ENCODE assay signal across 29 cellular contexts in genomic region chr16:4433914-4434787, GRCh38. TPM values are rescaled to one million over a fixed set of nuclear protein-coding genes. Genes with fewer than 3 reads are reported as not detected.
DNase-seq lines count a peak whose midpoint lies in the region; ATAC-seq and TF ChIP-seq lines count a peak whose summit lies in the region.
"Had no signal": no experiment of that assay in that cellular context is flagged by ENCODE, and none has a peak within 500 bp of the region (broad histone marks: within the 10 kb centered on the region; RNA-seq: fewer than 3 reads in every experiment).

No MANE protein-coding gene starts in this region.

- peak overlapping the region in 1 of 4 donors; percentile 11 for H3K4me3 ChIP-seq in stomach
- H3K4me3 ChIP-seq: cardiac muscle cell, GM23248, Peyer's patch, psoas muscle, SJCRH30 had no signal

- TF ChIP-seq CTCF in stomach (IDR thresholded peaks at IDR 0.05) = no peak

- no peaks in the 10 kb centered on the region for H3K27me3 Mint-ChIP-seq in activated naive CD4-positive, alpha-beta T cell treated with anti-CD3 and anti-CD28 coated beads, Interleukin-2, amount 10 ng/mL, durations not matched to agents 7 days and 5 days
- H3K27me3 Mint-ChIP-seq: B cell had no signal

- peaks cover 2% of the 10 kb centered on the region for H3K4me1 Mint-ChIP-seq in activated naive CD4-positive, alpha-beta T cell treated with anti-CD3 and anti-CD28 coated beads, Interleukin-2, amount 10 ng/mL, durations not matched to agents 7 days and 5 days
- H3K4me1 Mint-ChIP-seq: B cell had no signal

- H3K27me3 ChIP-seq in stomach = no peaks in the 10 kb centered on the region
- H3K27me3 ChIP-seq: cardiac muscle cell, Peyer's patch, SJCRH30 had no signal

- H3K9me3 Mint-ChIP-seq in activated naive CD4-positive, alpha-beta T cell treated with anti-CD3 and anti-CD28 coated beads, Interleukin-2, amount 50 U/mL, for 72 hours = no peaks in the 10 kb centered on the region
- H3K9me3 Mint-ChIP-seq in activated naive CD4-positive, alpha-beta T cell treated with anti-CD3 and anti-CD28 coated beads, Interleukin-2, amount 10 ng/mL, durations not matched to agents 7 days and 5 days = no peaks in the 10 kb centered on the region

- intact Hi-C loops in stomach (cut with DNase I; ENCODE audit: low total_unique reads) = no loop called here

- H3K27ac Mint-ChIP-seq in activated naive CD4-positive, alpha-beta T cell treated with anti-CD3 and anti-CD28 coated beads, Interleukin-2, amount 50 U/mL, for 72 hours = peak overlapping the region; percentile 23 to 84
- H3K27ac Mint-ChIP-seq in activated naive CD4-positive, alpha-beta T cell treated with anti-CD3 and anti-CD28 coated beads, Interleukin-2, amount 10 ng/mL, durations not matched to agents 7 days and 5 days = no peak overlapping the region
- H3K27ac Mint-ChIP-seq: B cell had no signal

- peak; percentile 39 for TF ChIP-seq POLR2A in erythroblast (IDR thresholded peaks at IDR 0.05; ENCODE audit: low read length)
- TF ChIP-seq POLR2A in stomach (IDR thresholded peaks at IDR 0.05) = no peak

- peak overlapping the region; percentile 38 to 65 (median 51) for H3K27ac ChIP-seq in stomach
- H3K27ac ChIP-seq: cardiac muscle cell, GM23248, Peyer's patch, psoas muscle, SJCRH30 had no signal

- no peak for DNase-seq in activated naive CD4-positive, alpha-beta T cell treated with anti-CD3 and anti-CD28 coated beads, Interleukin-2, amount 50 U/mL, for 72 hours (ENCODE audit: low spot score in 2 of 2)
- DNase-seq in activated naive CD4-positive, alpha-beta T cell treated with anti-CD3 and anti-CD28 coated beads, Interleukin-2, amount 10 ng/mL, durations not matched to agents 7 days and 5 days = no peak
- DNase-seq in erythroblast (lab: John Stamatoyannopoulos, UW) (peak; percentile 63 to 85), stomach (no peak)
- DNase-seq in stimulated activated CD4-positive, alpha-beta T cell treated with anti-CD3 and anti-CD28 coated beads, Interleukin-15, amount 100 ng/mL, for 24 hours = no peak
- DNase-seq: activated CD4-positive, alpha-beta T cell treated with anti-CD3 and anti-CD28 coated beads, Interleukin-2, amount 50 U/mL, for 4 hours; activated CD8-positive, alpha-beta memory T cell treated with anti-CD3 and anti-CD28 coated beads, Interleukin-2, amount 50 U/mL, for 4 hours; activated gamma-delta T cell; amygdala; DND-41; glutamatergic neuron; GM23248; Karpas-422; kidney glomerular epithelial cell; mammary epithelial cell; MV-4-11; NCI-H2171; NCI-H524 treated with DMSO at 0.1 percent for 48 hours; NK-92 treated with Interleukin-12 subunit alpha and Interleukin-12 subunit beta, amount 100 ng/mL, for 24 hours; Peyer's patch; SJCRH30; stimulated activated CD8-positive, alpha-beta memory T cell treated with anti-CD3 and anti-CD28 coated beads, Interleukin-4, amount 100 ng/mL, for 48 hours; substantia nigra had no signal

- no peak for ATAC-seq in activated naive CD4-positive, alpha-beta T cell treated with anti-CD3 and anti-CD28 coated beads, Interleukin-2, amount 50 U/mL, for 72 hours
- no peak for ATAC-seq in GM19452 (IDR thresholded peaks at IDR 0.05; ENCODE audit: unreplicated experiment)
- no peak for ATAC-seq in HG02973 (IDR thresholded peaks at IDR 0.05; ENCODE audit: unreplicated experiment)
- ATAC-seq: psoas muscle had no signal

- H3K4me1 ChIP-seq in stomach = peaks cover 0 to 23% (median 10%) of the 10 kb centered on the region in 4 donors
- H3K4me1 ChIP-seq: Peyer's patch, SJCRH30 had no signal

- H3K36me3 ChIP-seq in stomach = peaks cover 28 to 90% (median 71%) of the 10 kb centered on the region in 4 donors

- 28 to 58% (median 51%) methylated on average over 12 of the region's 12 CpGs for WGBS in stomach, 5 donors

- peaks cover 11 to 15% of the 10 kb centered on the region in 2 donors for H3K36me3 Mint-ChIP-seq in activated naive CD4-positive, alpha-beta T cell treated with anti-CD3 and anti-CD28 coated beads, Interleukin-2, amount 50 U/mL, for 72 hours
- H3K36me3 Mint-ChIP-seq in activated naive CD4-positive, alpha-beta T cell treated with anti-CD3 and anti-CD28 coated beads, Interleukin-2, amount 10 ng/mL, durations not matched to agents 7 days and 5 days = peaks cover 44% of the 10 kb centered on the region

- CTCF ChIA-PET in activated naive CD4-positive, alpha-beta T cell treated with anti-CD3 and anti-CD28 coated beads, Interleukin-2, amount 10 ng/mL, durations not matched to agents 7 days and 5 days (lab: Charles Lee) = no interaction called here

- no peak for TF ChIP-seq EP300 in stomach (IDR thresholded peaks at IDR 0.05)

- H3K9me3 ChIP-seq in stomach = no peaks in the 10 kb centered on the region
- H3K9me3 ChIP-seq: Peyer's patch, psoas muscle, SJCRH30 had no signal

- no peak overlapping the region for H3K4me3 Mint-ChIP-seq in activated naive CD4-positive, alpha-beta T cell treated with anti-CD3 and anti-CD28 coated beads, Interleukin-2, amount 10 ng/mL, durations not matched to agents 7 days and 5 days
- H3K4me3 Mint-ChIP-seq: B cell had no signal

TF ChIP-seq in PFSK-1, 5 proteins besides CTCF, POLR2A, EP300 and RAD21:
- TF ChIP-seq REST (IDR thresholded peaks at IDR 0.05; ENCODE audit: insufficient read depth in 1 of 2, low read depth in 2 of 2, low read length in 2 of 2) (no peak), POLR2AphosphoS5 (IDR thresholded peaks at IDR 0.05; ENCODE audit: low read depth, low read length) (0 out of 2 replicates have a peak, but pooled peaks have one; percentile 21)

RNA-seq across cellular contexts. Expression of gene DNAJA3, which starts 8.5 kb away (rescaled TPM):
- 10 to 100 TPM; 66.2 to 79.2 TPM for total RNA-seq in activated naive CD4-positive, alpha-beta T cell treated with anti-CD3 and anti-CD28 coated beads, Interleukin-2, amount 50 U/mL, for 72 hours
- 152 TPM for polyA plus RNA-seq in PFSK-1 (2012; ENCODE audit: insufficient read length, low read depth)
- total RNA-seq in stomach = 10 to 100 TPM; 26.8 to 53.0 (median 39.1) TPM
- polyA plus RNA-seq in stomach = 10 to 100 TPM; 18.8 to 28.0 (median 24.5) TPM

RNA-seq across cellular contexts. Expression of gene CORO7, which starts 17.8 kb away (rescaled TPM):
- total RNA-seq in activated naive CD4-positive, alpha-beta T cell treated with anti-CD3 and anti-CD28 coated beads, Interleukin-2, amount 50 U/mL, for 72 hours = 10 to 100 TPM; 52.5 to 65.9 TPM
- 43.0 TPM for polyA plus RNA-seq in PFSK-1 (2012; ENCODE audit: insufficient read length, low read depth)
- total RNA-seq in stomach = 100 to 1,000 TPM in 2 of 5 donors, 10 to 100 TPM in 3; 12.5 to 173 (median 57.2) TPM
- polyA plus RNA-seq in stomach = 10 to 100 TPM; 12.6 to 14.2 (median 13.6) TPM

RNA-seq across cellular contexts. Expression of gene NMRAL1, which starts 40.3 kb away (rescaled TPM):
- 10 to 100 TPM; 30.5 to 42.8 TPM for total RNA-seq in activated naive CD4-positive, alpha-beta T cell treated with anti-CD3 and anti-CD28 coated beads, Interleukin-2, amount 50 U/mL, for 72 hours
- polyA plus RNA-seq in PFSK-1 (2012; ENCODE audit: insufficient read length, low read depth) = 20.3 TPM
- total RNA-seq in stomach = 100 to 1,000 TPM in 1 of 5 donors, 10 to 100 TPM in 4; 22.8 to 109 (median 47.7) TPM
- polyA plus RNA-seq in stomach = 100 to 1,000 TPM in 1 of 3 donors, 10 to 100 TPM in 2; 67.7 to 126 (median 90.7) TPM

RNA-seq across cellular contexts. Expression of gene HMOX2, which starts 42.0 kb away (rescaled TPM):
- total RNA-seq in activated naive CD4-positive, alpha-beta T cell treated with anti-CD3 and anti-CD28 coated beads, Interleukin-2, amount 50 U/mL, for 72 hours = 10 to 100 TPM; 32.5 to 56.4 TPM
- polyA plus RNA-seq in PFSK-1 (2012; ENCODE audit: insufficient read length, low read depth) = 53.3 TPM
- 100 to 1,000 TPM in 1 of 5 donors, 10 to 100 TPM in 3, 1 to 10 TPM in 1; 6.4 to 175 (median 59.8) TPM for total RNA-seq in stomach
- 100 to 1,000 TPM in 2 of 3 donors, 10 to 100 TPM in 1; 51.6 to 109 (median 106) TPM for polyA plus RNA-seq in stomach

Comparison
In these comparisons a context has a peak if more than half of its experiments do, and no peak if none do; other contexts are left out.
1. DNase-seq: peak in erythroblast (2 of 2); none in activated naive CD4-positive, alpha-beta T cell treated with anti-CD3 and anti-CD28 coated beads, Interleukin-2, amount 50 U/mL, for 72 hours (0 of 2), activated naive CD4-positive, alpha-beta T cell treated with anti-CD3 and anti-CD28 coated beads, Interleukin-2, amount 10 ng/mL, durations not matched to agents 7 days and 5 days (single experiment), stomach (single experiment) and stimulated activated CD4-positive, alpha-beta T cell treated with anti-CD3 and anti-CD28 coated beads, Interleukin-15, amount 100 ng/mL, for 24 hours (single experiment).